10 cellular contexts compared by ENCODE assay signal in the genomic region with DNA sequence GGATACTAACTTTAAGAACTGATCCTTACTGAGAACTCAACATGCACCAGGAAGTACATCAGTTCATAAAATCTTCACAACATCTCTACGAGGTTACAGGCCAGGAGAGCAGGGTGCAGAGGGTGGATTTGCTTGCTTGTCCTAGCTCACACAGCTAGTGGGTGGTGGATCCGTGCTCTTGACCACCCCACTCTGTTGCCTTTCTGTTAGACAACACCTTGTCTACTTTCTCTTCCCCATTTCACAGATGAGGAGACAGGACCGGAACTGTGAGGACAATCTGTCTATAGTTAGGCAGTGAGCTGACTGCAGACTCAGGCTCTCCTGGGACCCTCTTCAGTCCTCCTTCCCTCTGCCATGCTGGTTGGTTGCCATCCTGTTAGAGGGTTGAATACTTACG.
DNase-seq lines count a peak whose midpoint lies in the region; ATAC-seq, FAIRE-seq and TF ChIP-seq lines count a peak whose summit lies in the region.
"Had no signal": no experiment of that assay in that cellular context is flagged by ENCODE, and none has a peak within 500 bp of the region (broad histone marks: within the 10 kb centered on the region; RNA-seq: fewer than 3 reads in every experiment).

No MANE protein-coding gene starts in this region.

- peak overlapping the region; percentile 85 for H3K4me2 ChIP-seq in GM12878 (ENCODE audit: control insufficient read depth, insufficient read depth)

- no peaks in the 10 kb centered on the region for H3K4me1 Mint-ChIP-seq in activated CD8-positive, alpha-beta T cell treated with anti-CD3 and anti-CD28 coated beads for 36 hours (ENCODE audit: low read depth)

- no peaks in the 10 kb centered on the region for H3K27me3 Mint-ChIP-seq in activated CD8-positive, alpha-beta T cell treated with anti-CD3 and anti-CD28 coated beads for 36 hours

- DNase-seq in GM12878 (ENCODE audit: low read depth, low spot score) (peak; percentile 86), heart left ventricle (no peak), G401 (ENCODE audit: low spot score) (no peak)
- DNase-seq in activated CD8-positive, alpha-beta memory T cell treated with anti-CD3 and anti-CD28 coated beads for 24 hours = no peak
- no peak for DNase-seq in activated CD8-positive, alpha-beta T cell treated with anti-CD3 and anti-CD28 coated beads for 36 hours
- DNase-seq: upper lobe of right lung had no signal

- no peaks in the 10 kb centered on the region for H3K36me3 Mint-ChIP-seq in activated CD8-positive, alpha-beta T cell treated with anti-CD3 and anti-CD28 coated beads for 36 hours (ENCODE audit: low read depth)

- H3K4me3 Mint-ChIP-seq in activated CD8-positive, alpha-beta T cell treated with anti-CD3 and anti-CD28 coated beads for 36 hours = no peak overlapping the region

- RAD21 ChIA-PET in GM12878 (lab: Charles Lee; ENCODE audit: unreplicated experiment) = interaction anchor here (2.1 kb wide), 1 partner anchor 19 kb away, joined by 10 read pairs; no protein-coding TSS in a partner anchor

- no peaks in the 10 kb centered on the region for H4K20me1 ChIP-seq in GM12878 (ENCODE audit: control insufficient read depth, insufficient read depth)

- CTCF ChIA-PET in GM12878 (lab: Yijun Ruan, JAX) = no interaction called here
- CTCF ChIA-PET in activated CD8-positive, alpha-beta T cell treated with anti-CD3 and anti-CD28 coated beads for 36 hours (lab: Charles Lee) = no interaction called here

- POLR2A ChIA-PET in GM12878 (lab: Charles Lee) = interaction anchor here (1.2 kb wide), 1 partner anchor 19 kb away, joined by 3 read pairs; no protein-coding TSS in a partner anchor
- POLR2A ChIA-PET in activated CD8-positive, alpha-beta T cell treated with anti-CD3 and anti-CD28 coated beads for 36 hours (lab: Charles Lee) = no interaction called here

- H3K9me3 ChIP-seq in GM12878 (replicated peaks; ENCODE audit: control insufficient read depth, insufficient read depth, low read length) = no peaks in the 10 kb centered on the region
- H3K9me3 ChIP-seq in heart left ventricle = no peaks in the 10 kb centered on the region
- H3K9me3 ChIP-seq: ascending aorta, upper lobe of right lung had no signal

- TF ChIP-seq EP300 in GM12878 (IDR thresholded peaks at IDR 0.05; ENCODE audit: borderline replicate concordance in 1 of 2, control insufficient read depth in 1 of 2, low read depth in 2 of 2, low read length in 2 of 2) = peak; percentile 54 to 84; a peak in 2 of 4 replicates

- H3K4me3 ChIP-seq in GM12878 = peak overlapping the region; percentile 9; the same call in 1 of the 2 replicates
- H3K4me3 ChIP-seq in heart left ventricle = no peak overlapping the region
- H3K4me3 ChIP-seq: ascending aorta, upper lobe of right lung had no signal

- H3K4me1 ChIP-seq in GM12878 (ENCODE audit: control insufficient read depth, insufficient read depth, low read length) (peaks cover 44% of the 10 kb centered on the region), heart left ventricle (peaks cover 0 to 48% (median 18%) of the 10 kb centered on the region in 12 donors)

- SMC1A ChIA-PET in GM12878 (lab: Charles Lee; ENCODE audit: uncharacterized antibody, unreplicated experiment) = interaction anchor here (0.6 to 1.2 kb wide), 5 partner anchors 11 to 73 kb away, joined by 3 to 4 read pairs (median 3); no protein-coding TSS in a partner anchor

- H3K36me3 ChIP-seq in GM12878 (ENCODE audit: control insufficient read depth in 2 of 2, insufficient read depth in 2 of 2, low read length in 1 of 2) = no peaks in the 10 kb centered on the region
- H3K36me3 ChIP-seq in heart left ventricle = no peaks in the 10 kb centered on the region
- H3K36me3 ChIP-seq: ascending aorta, upper lobe of right lung had no signal

- no peak for TF ChIP-seq RAD21 in GM12878 (IDR thresholded peaks at IDR 0.05; ENCODE audit: insufficient read depth, low read depth, low read length)

- WGBS in GM12878 (ENCODE audit: insufficient coverage, insufficient replicate concordance, low lambda C conversion rate, missing lambda C conversion rate) = 6% methylated on average over 4 of the region's 4 CpGs
- 92 to 95% (median 94%) methylated on average over 4 of the region's 4 CpGs for WGBS in heart left ventricle, 4 donors

- no peaks in the 10 kb centered on the region for H3K79me2 ChIP-seq in GM12878 (ENCODE audit: control insufficient read depth, insufficient read depth, low read length)

- H3K9ac ChIP-seq in GM12878 (ENCODE audit: control insufficient read depth, insufficient read depth, low read length) = peak overlapping the region; percentile 23; the same call in 1 of the 2 replicates

- peak; percentile 97 for FAIRE-seq in GM12878 (lab: Jason Lieb, UNC)

- ATAC-seq in GM19455 (IDR thresholded peaks at IDR 0.05; ENCODE audit: unreplicated experiment) (peak; percentile 80), HG03097 (IDR thresholded peaks at IDR 0.05; ENCODE audit: low FRiP score, unreplicated experiment) (peak; percentile 77), GM12878 (peak; percentile 97), heart left ventricle (no peak)
- no peak for ATAC-seq in activated CD8-positive, alpha-beta T cell treated with anti-CD3 and anti-CD28 coated beads for 36 hours
- ATAC-seq: upper lobe of right lung had no signal

- H2AFZ ChIP-seq in GM12878 (ENCODE audit: control insufficient read depth, low read depth, low read length) = peak overlapping the region; percentile 63

- H3K27ac ChIP-seq in C4-2B (peak overlapping the region; percentile 82), GM12878 (ENCODE audit: control insufficient read depth, insufficient read depth) (peak overlapping the region; percentile 48), heart left ventricle (peak overlapping the region in 1 of 12 donors; percentile 78)
- H3K27ac ChIP-seq: ascending aorta, upper lobe of right lung had no signal

- intact Hi-C loops in GM12878 (cut with micrococcal nuclease; ENCODE audit: unreplicated experiment) = loop anchor here (2.0 kb wide), 1 partner anchor 19 kb away; no protein-coding TSS in a partner anchor
- intact Hi-C loops in heart left ventricle (cut with DNase I) = no loop called here
- intact Hi-C loops in activated CD8-positive, alpha-beta T cell treated with anti-CD3 and anti-CD28 coated beads for 36 hours (cut with micrococcal nuclease) = no loop called here

- no TSS peak for BruUV-seq in GM12878 (replicated peaks; lab: Mats Ljungman, UMichigan)

- no peak overlapping the region for H3K27ac Mint-ChIP-seq in activated CD8-positive, alpha-beta T cell treated with anti-CD3 and anti-CD28 coated beads for 36 hours

- H3K27me3 ChIP-seq in GM12878 (replicated peaks in 1 of 2; ENCODE audit: control insufficient read depth in 2 of 2, insufficient read depth in 2 of 2, low read length in 1 of 2) (no peaks in the 10 kb centered on the region), heart left ventricle (peaks cover 0 to 6% (median 0%) of the 10 kb centered on the region in 9 donors)
- H3K27me3 ChIP-seq: ascending aorta, upper lobe of right lung had no signal

- TF ChIP-seq POLR2A in GM12878 (IDR thresholded peaks at IDR 0.05; ENCODE audit: low read depth, low read length) (no peak), heart left ventricle (IDR thresholded peaks at IDR 0.05) (no peak)

- TF ChIP-seq CTCF in C4-2B (conservative IDR thresholded peaks at IDR 0.05) (no peak), GM12878 (IDR thresholded peaks at IDR 0.05 in 2 of 3, conservative IDR thresholded peaks at IDR 0.05 in 1 of 3; ENCODE audit: control insufficient read depth in 2 of 3, extremely low read depth in 1 of 3, insufficient read depth in 1 of 3, low read depth in 3 of 3, low read length in 3 of 3) (no peak), heart left ventricle (IDR thresholded peaks at IDR 0.05) (no peak)
- no peak for TF ChIP-seq CTCF in activated CD8-positive, alpha-beta T cell treated with anti-CD3 and anti-CD28 coated beads for 36 hours (IDR thresholded peaks at IDR 0.05)

- in situ Hi-C loops in GM12878 (cut with MboI) = no loop called here
- in situ Hi-C loops in G401 (cut with HindIII; ENCODE audit: low sequenced_read_pairs) = no loop called here

- no peaks in the 10 kb centered on the region for H3K9me3 Mint-ChIP-seq in activated CD8-positive, alpha-beta T cell treated with anti-CD3 and anti-CD28 coated beads for 36 hours

TF ChIP-seq in GM12878, 131 proteins besides CTCF, POLR2A, EP300 and RAD21 (continues in another document):
- TF ChIP-seq NRF1 (conservative IDR thresholded peaks at IDR 0.05; ENCODE audit: low read depth, low read length) = no peak
- TF ChIP-seq POLR2AphosphoS5 (IDR thresholded peaks at IDR 0.05; ENCODE audit: low read length) = 0 out of 2 replicates have a peak, but pooled peaks have one; percentile 37
- no peak for TF ChIP-seq MYB (IDR thresholded peaks at IDR 0.05; ENCODE audit: borderline replicate concordance, low read depth, low read length)
- peak; percentile 58 for TF ChIP-seq MXI1 (IDR thresholded peaks at IDR 0.05; ENCODE audit: low read depth, low read length)
- TF ChIP-seq HDAC6 (IDR thresholded peaks at IDR 0.05; ENCODE audit: unreplicated experiment) = no peak
- TF ChIP-seq MYC (IDR thresholded peaks at IDR 0.05; ENCODE audit: insufficient read depth, insufficient read length, insufficient replicate concordance, low read length, severe bottlenecking) = no peak
- TF ChIP-seq, protein P1, sequence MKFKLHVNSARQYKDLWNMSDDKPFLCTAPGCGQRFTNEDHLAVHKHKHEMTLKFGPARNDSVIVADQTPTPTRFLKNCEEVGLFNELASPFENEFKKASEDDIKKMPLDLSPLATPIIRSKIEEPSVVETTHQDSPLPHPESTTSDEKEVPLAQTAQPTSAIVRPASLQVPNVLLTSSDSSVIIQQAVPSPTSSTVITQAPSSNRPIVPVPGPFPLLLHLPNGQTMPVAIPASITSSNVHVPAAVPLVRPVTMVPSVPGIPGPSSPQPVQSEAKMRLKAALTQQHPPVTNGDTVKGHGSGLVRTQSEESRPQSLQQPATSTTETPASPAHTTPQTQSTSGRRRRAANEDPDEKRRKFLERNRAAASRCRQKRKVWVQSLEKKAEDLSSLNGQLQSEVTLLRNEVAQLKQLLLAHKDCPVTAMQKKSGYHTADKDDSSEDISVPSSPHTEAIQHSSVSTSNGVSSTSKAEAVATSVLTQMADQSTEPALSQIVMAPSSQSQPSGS (IDR thresholded peaks at IDR 0.05; ENCODE audit: low read length) = peak; percentile 55; the same call in 1 of the 2 replicates

Comparison
In these comparisons a context has a peak if more than half of its experiments do, and no peak if none do; other contexts are left out.
1. ATAC-seq: peak in GM19455 (single experiment), HG03097 (single experiment) and GM12878 (single experiment); none in heart left ventricle (0 of 4) and activated CD8-positive, alpha-beta T cell treated with anti-CD3 and anti-CD28 coated beads for 36 hours (single experiment).